8 cellular contexts compared by ENCODE assay signal in genomic region chr4:80196259-80197131, GRCh38. TPM values are rescaled to one million over a fixed set of nuclear protein-coding genes. Genes with fewer than 3 reads are reported as not detected.
DNase-seq lines count a peak whose midpoint lies in the region; ATAC-seq and TF ChIP-seq lines count a peak whose summit lies in the region.

No MANE protein-coding gene starts in this region.

- no peak overlapping the region for H3K14ac ChIP-seq in mesenchymal stem cell (ENCODE audit: low read length in 2 of 2)

- H2BK120ac ChIP-seq in mesenchymal stem cell (ENCODE audit: low read depth, low read length): no peak overlapping the region

- H3K9me3 ChIP-seq in mesenchymal stem cell (ENCODE audit: control insufficient read depth, low read length): no peaks in the 10 kb centered on the region

- peak overlapping the region; percentile 61 for H4K91ac ChIP-seq in mesenchymal stem cell (ENCODE audit: low read length)

- no peak overlapping the region for H3K9ac ChIP-seq in mesenchymal stem cell (ENCODE audit: low read length)

- H3K79me1 ChIP-seq in mesenchymal stem cell (replicated peaks; ENCODE audit: low read length, poor library complexity, severe bottlenecking): peaks cover 2% of the 10 kb centered on the region

- in situ Hi-C loops in GM13976 (cut with MboI; ENCODE audit: low sequenced_read_pairs, unreplicated experiment): loop anchor here (25.0 kb wide), 1 partner anchor 284 kb away; no protein-coding TSS in a partner anchor

- no peak for TF ChIP-seq CTCF in AG04449 (IDR thresholded peaks at IDR 0.05; ENCODE audit: insufficient read depth, low read length, missing control alignments)
- TF ChIP-seq CTCF in GM13976 (IDR thresholded peaks at IDR 0.05; ENCODE audit: borderline replicate concordance, control extremely low read depth, extremely low read depth, insufficient read depth, missing control alignments): no peak

- H2BK5ac ChIP-seq in mesenchymal stem cell (ENCODE audit: low read depth, low read length, poor library complexity, severe bottlenecking): no peak overlapping the region

- POLR2A ChIA-PET in AG04449 (lab: Yijun Ruan, JAX): no interaction called here

- no peak overlapping the region for H2AK5ac ChIP-seq in mesenchymal stem cell (ENCODE audit: low read length, severe bottlenecking)

- no peak overlapping the region for H3K18ac ChIP-seq in mesenchymal stem cell (ENCODE audit: low read depth in 1 of 2, low read length in 2 of 2)

- H3K4me2 ChIP-seq in mesenchymal stem cell (ENCODE audit: low read length, poor library complexity, severe bottlenecking): peak overlapping the region; percentile 87

- peak overlapping the region; percentile 40 for H3K27ac ChIP-seq in mesenchymal stem cell (ENCODE audit: low read length, poor library complexity, severe bottlenecking)

- H3K4me3 ChIP-seq in AG04449 (ENCODE audit: low read depth, low read length) (peak overlapping the region; percentile 54), mesenchymal stem cell (ENCODE audit: insufficient read depth in 1 of 2, low read depth in 1 of 2, low read length in 2 of 2) (peak overlapping the region; percentile 52 to 59)

- peak overlapping the region; percentile 56 for H4K8ac ChIP-seq in mesenchymal stem cell (ENCODE audit: low read length)

- peaks cover 8% of the 10 kb centered on the region for H3K4me1 ChIP-seq in mesenchymal stem cell (ENCODE audit: control insufficient read depth, insufficient read depth, low read depth, low read length)

- peaks cover 0 to 35% of the 10 kb centered on the region in 2 experiments for H3K36me3 ChIP-seq in mesenchymal stem cell (ENCODE audit: control insufficient read depth in 1 of 2, insufficient read depth in 2 of 2, low read depth in 1 of 2, low read length in 2 of 2)

- peak overlapping the region in 1 of 2 experiments; percentile 21 for H3K23ac ChIP-seq in mesenchymal stem cell (ENCODE audit: low read length in 2 of 2)

- H3K27me3 ChIP-seq in mesenchymal stem cell (ENCODE audit: control insufficient read depth in 1 of 2, insufficient read depth in 1 of 2, low read length in 2 of 2): no peaks in the 10 kb centered on the region

- H2AFZ ChIP-seq in mesenchymal stem cell (ENCODE audit: low read depth, low read length): no peak overlapping the region

- no peak overlapping the region for H3K4ac ChIP-seq in mesenchymal stem cell (ENCODE audit: low read depth in 1 of 2, low read length in 2 of 2)

- WGBS in mesenchymal stem cell: 3% methylated on average over 34 of the region's 36 CpGs

- ATAC-seq in GM18868 (IDR thresholded peaks at IDR 0.05; ENCODE audit: unreplicated experiment): peak; percentile 37
- ATAC-seq in HG02763 (IDR thresholded peaks at IDR 0.05; ENCODE audit: unreplicated experiment): no peak

- H2BK15ac ChIP-seq in mesenchymal stem cell (ENCODE audit: low read depth, poor library complexity, severe bottlenecking): no peak overlapping the region

- no peak for DNase-seq in AG04449 (ENCODE audit: low read depth, low spot score)
- DNase-seq in amygdala (lab: John Stamatoyannopoulos, UW): peak in 31 of 56 donors; percentile 9 to 73 (median 40)
- peak; percentile 21 for DNase-seq in mesenchymal stem cell
- no peak for DNase-seq in NAMALWA (ENCODE audit: low spot score)
- DNase-seq in SIG-M5 treated with dmso at 0.1 percent for 504 hours (lab: John Stamatoyannopoulos, UW; ENCODE audit: unreplicated experiment): no peak
- DNase-seq in GM13976 (ENCODE audit: low spot score): no peak

- CTCF ChIA-PET in AG04449 (lab: Yijun Ruan, JAX): interaction anchor here (0.7 to 7.8 kb wide), 4 partner anchors 9 to 24 kb away, joined by 3 to 100 read pairs (median 4); no protein-coding TSS in a partner anchor

- H2BK12ac ChIP-seq in mesenchymal stem cell (ENCODE audit: low read length in 2 of 2): peak overlapping the region in 1 of 2 experiments; percentile 7

RNA-seq across cellular contexts. Expression of gene PRDM8, which starts 0.8 kb away (rescaled TPM):
- polyA plus RNA-seq in mesenchymal stem cell (2013, experiment 1 of 2): 2.1 TPM
- 1.8 TPM for polyA plus RNA-seq in mesenchymal stem cell (2013, experiment 2 of 2)

Comparison
In these comparisons a context has a peak if more than half of its experiments do, and no peak if none do; other contexts are left out.
1. DNase-seq: peak in amygdala (31 of 56) and mesenchymal stem cell (single experiment); none in AG04449 (single experiment), NAMALWA (single experiment), SIG-M5 treated with dmso at 0.1 percent for 504 hours (single experiment) and GM13976 (single experiment).